18 cellular contexts compared by ENCODE assay signal in the genomic region with DNA sequence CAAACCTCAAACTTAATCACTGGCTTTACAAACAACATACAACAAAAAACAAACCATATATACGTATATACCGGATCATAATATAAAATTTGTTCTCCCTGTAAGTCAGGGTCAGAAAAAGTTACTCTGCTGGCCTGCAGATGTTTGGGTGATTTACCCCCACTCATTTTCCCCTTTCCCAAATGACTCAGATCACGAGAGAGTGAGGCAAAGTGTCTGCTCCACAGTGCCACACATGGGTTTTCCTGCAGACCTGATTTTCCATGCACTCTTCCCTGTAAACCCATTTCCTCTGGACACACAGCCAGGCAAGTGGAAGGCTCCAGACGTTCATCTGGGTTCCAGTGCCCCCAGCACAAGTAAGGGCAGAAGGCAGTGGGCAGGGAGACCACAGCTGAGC.
"Had no signal": no experiment of that assay in that cellular context is flagged by ENCODE, and none has a peak within 500 bp of the region (broad histone marks: within the 10 kb centered on the region; RNA-seq: fewer than 3 reads in every experiment).

No MANE protein-coding gene starts in this region.

- H3K27me3 Mint-ChIP-seq: activated naive CD8-positive, alpha-beta T cell treated with anti-CD3 and anti-CD28 coated beads for 36 hours; stimulated activated naive B cell treated with anti-CD40 and anti-IgM and Interleukin-4, amounts not matched to agents 10 μg/mL and 1 μg/mL and 100 μg/mL, for 72 hours had no signal

- H3K9ac ChIP-seq: neural progenitor cell had no signal

- H3K27me3 ChIP-seq: gastrocnemius medialis, heart left ventricle, neural progenitor cell, pancreas, thyroid gland had no signal

- H3K27ac Mint-ChIP-seq: activated naive CD8-positive, alpha-beta T cell treated with anti-CD3 and anti-CD28 coated beads for 36 hours; activated T-cell treated with anti-CD3 and anti-CD28 coated beads, Interleukin-2, amount 50 U/mL, for 72 hours; brain; mesothelial cell of epicardium; neural progenitor cell had no signal

- H3K9me3 Mint-ChIP-seq: activated naive CD8-positive, alpha-beta T cell treated with anti-CD3 and anti-CD28 coated beads for 36 hours; activated T-cell treated with anti-CD3 and anti-CD28 coated beads, Interleukin-2, amount 50 U/mL, for 72 hours; mesothelial cell of epicardium; neural progenitor cell had no signal

- H3K4me1 ChIP-seq: thyroid gland had no signal

- H2AFZ ChIP-seq: neural progenitor cell had no signal

- H3K4me3 Mint-ChIP-seq: activated naive CD8-positive, alpha-beta T cell treated with anti-CD3 and anti-CD28 coated beads for 36 hours; activated T-cell treated with anti-CD3 and anti-CD28 coated beads, Interleukin-2, amount 50 U/mL, for 72 hours; brain; mesothelial cell of epicardium; neural progenitor cell; stimulated activated naive B cell treated with anti-CD40 and anti-IgM and Interleukin-4, amounts not matched to agents 10 μg/mL and 1 μg/mL and 100 μg/mL, for 72 hours had no signal

- ATAC-seq: activated T-cell treated with anti-CD3 and anti-CD28 coated beads, Interleukin-2, amount 50 U/mL, for 72 hours; gastrocnemius medialis; heart left ventricle; left cardiac atrium; pancreas had no signal

- H3K4me3 ChIP-seq: gastrocnemius medialis, heart left ventricle, lower lobe of right lung, neural progenitor cell, pancreas, thyroid gland had no signal

- FAIRE-seq: pancreas had no signal

- H3K36me3 ChIP-seq: gastrocnemius medialis, lower lobe of right lung, neural progenitor cell, pancreas, thyroid gland had no signal

- H3K27ac ChIP-seq: gastrocnemius medialis, lower lobe of right lung, neural progenitor cell, pancreas, thyroid gland had no signal

- DNase-seq: activated CD4-positive, alpha-beta T cell treated with anti-CD3 and anti-CD28 coated beads, Interleukin-2, amount 50 U/mL, for 48 hours; activated CD4-positive, CD25-positive, alpha-beta regulatory T cell treated with anti-CD3 and anti-CD28 coated beads, Interleukin-2, amount 50 U/mL, for 72 hours; activated gamma-delta T cell; activated naive CD8-positive, alpha-beta T cell treated with anti-CD3 and anti-CD28 coated beads for 36 hours; activated T-cell treated with anti-CD3 and anti-CD28 coated beads, Interleukin-2, amount 50 U/mL, for 72 hours; cortex of kidney; effector memory CD4-positive, alpha-beta T cell; gastrocnemius medialis; heart left ventricle; left cardiac atrium; lower lobe of right lung; pancreas; stimulated activated CD4-positive, alpha-beta T cell treated with anti-CD3 and anti-CD28 coated beads, Interleukin-2, amount 100 ng/mL, for 48 hours; stimulated activated naive B cell treated with anti-CD40 and anti-IgM and Interleukin-4, amounts not matched to agents 10 μg/mL and 1 μg/mL and 100 μg/mL, for 72 hours; thyroid gland had no signal

- H3K36me3 Mint-ChIP-seq: mesothelial cell of epicardium, neural progenitor cell had no signal

- H3K9me3 ChIP-seq: gastrocnemius medialis, pancreas, thyroid gland had no signal
